ENCODE assay signal across 8 cellular contexts in the genomic region with DNA sequence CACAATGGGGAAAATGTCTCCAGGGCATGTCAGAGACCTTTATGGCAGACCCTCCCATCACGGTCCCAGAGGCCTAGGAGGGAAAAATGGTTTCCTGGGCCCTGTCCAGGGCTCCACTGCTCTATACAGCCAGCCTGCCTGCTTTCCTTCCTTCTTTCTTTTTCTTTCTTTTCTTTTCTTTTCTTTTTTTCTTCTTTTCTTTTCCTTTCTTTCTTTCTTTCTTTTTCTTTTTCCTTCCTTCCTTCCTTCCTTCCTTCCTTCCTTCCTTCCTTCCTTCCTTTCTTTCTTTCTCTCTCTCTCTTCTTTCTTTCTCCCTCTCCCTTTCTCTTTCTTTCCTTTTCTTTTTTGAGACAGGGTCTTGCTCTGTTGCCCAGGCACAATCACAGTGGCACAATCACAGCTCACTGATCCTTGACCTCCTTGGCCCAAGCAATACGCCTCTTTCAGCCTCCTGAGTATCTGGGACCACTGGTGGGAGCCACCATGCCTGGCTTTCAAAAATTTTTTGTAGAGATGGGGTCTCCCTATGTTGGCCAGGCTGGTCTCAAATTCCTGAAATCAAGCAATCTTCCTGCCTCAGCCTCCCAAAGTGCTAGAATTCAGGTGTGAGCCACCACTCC.
"Had no signal": no experiment of that assay in that cellular context is flagged by ENCODE, and none has a peak within 500 bp of the region (broad histone marks: within the 10 kb centered on the region; RNA-seq: fewer than 3 reads in every experiment).

No MANE protein-coding gene starts in this region.

- H3K4me2 ChIP-seq: GM23338 had no signal

- ATAC-seq: GM23338 had no signal

- H3K4me3 ChIP-seq: GM23338 had no signal

- H2AFZ ChIP-seq: GM23338 had no signal

- DNase-seq: H9, HCEC 1CT, HFFc6, KG1 had no signal

- FAIRE-seq: H1, H54, HTR-8/SVneo had no signal
